Comparison of ENCODE assay signal across 1 cellular context in genomic region chr5:72280655-72281069, GRCh38.
TF ChIP-seq lines count a peak whose summit lies in the region.

No MANE protein-coding gene starts in this region.

TF ChIP-seq in liver, 16 proteins besides CTCF, POLR2A, EP300 and RAD21 (continued from another document):
- TF ChIP-seq MAX (IDR thresholded peaks at IDR 0.05) (no peak), REST (IDR thresholded peaks at IDR 0.05) (no peak), HNF4A (conservative IDR thresholded peaks at IDR 0.05) (no peak), ZBTB33 (IDR thresholded peaks at IDR 0.05) (no peak), GABPA (IDR thresholded peaks at IDR 0.05 in 1 of 2, conservative IDR thresholded peaks at IDR 0.05 in 1 of 2) (no peak), FOXA1 (IDR thresholded peaks at IDR 0.05) (no peak), NR2F2 (IDR thresholded peaks at IDR 0.05) (no peak)
